In the genomic region with DNA sequence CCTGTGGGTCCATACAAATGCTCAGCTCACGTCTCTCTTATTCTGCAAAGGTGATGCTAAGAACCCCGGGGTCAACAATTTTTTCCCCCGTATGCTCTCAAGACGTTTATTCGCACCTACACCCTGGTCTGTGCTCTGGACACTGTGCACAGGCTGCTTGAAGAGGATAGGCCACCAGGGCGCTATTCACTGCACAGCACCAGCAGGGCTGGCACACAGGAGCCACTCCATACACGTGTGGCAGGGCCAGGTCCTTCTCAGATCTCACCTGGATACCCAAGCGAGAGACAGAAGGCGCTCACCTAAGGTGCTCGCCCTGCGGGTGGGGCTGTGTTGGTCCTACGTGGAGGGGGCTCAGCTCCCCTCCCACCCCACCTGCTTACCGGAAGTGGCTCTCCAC, we compare ENCODE assay signal across 1 cellular context.
TF ChIP-seq lines count a peak whose summit lies in the region.

No MANE protein-coding gene starts in this region.

TF ChIP-seq in K562, 482 proteins besides CTCF, POLR2A, EP300 and RAD21:
- TF ChIP-seq, protein P1, sequence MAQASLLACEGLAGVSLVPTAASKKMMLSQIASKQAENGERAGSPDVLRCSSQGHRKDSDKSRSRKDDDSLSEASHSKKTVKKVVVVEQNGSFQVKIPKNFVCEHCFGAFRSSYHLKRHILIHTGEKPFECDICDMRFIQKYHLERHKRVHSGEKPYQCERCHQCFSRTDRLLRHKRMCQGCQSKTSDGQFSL (CRISPR knock-in tag; IDR thresholded peaks at IDR 0.05), result no peak
- TF ChIP-seq, protein P1 (tag; IDR thresholded peaks at IDR 0.05), result no peak
- TF ChIP-seq CHD4 (IDR thresholded peaks at IDR 0.05; ENCODE audit: insufficient read depth, insufficient replicate concordance, low read depth, low read length, poor library complexity, severe bottlenecking) (no peak), ZNF766 (CRISPR knock-in tag; conservative IDR thresholded peaks at IDR 0.05) (no peak), ESRRA (IDR thresholded peaks at IDR 0.05; ENCODE audit: borderline replicate concordance, low read depth) (no peak), SRF (CRISPR knock-in tag; IDR thresholded peaks at IDR 0.05) (no peak), ZNF24 (IDR thresholded peaks at IDR 0.05) (no peak)
- TF ChIP-seq, protein P2, sequence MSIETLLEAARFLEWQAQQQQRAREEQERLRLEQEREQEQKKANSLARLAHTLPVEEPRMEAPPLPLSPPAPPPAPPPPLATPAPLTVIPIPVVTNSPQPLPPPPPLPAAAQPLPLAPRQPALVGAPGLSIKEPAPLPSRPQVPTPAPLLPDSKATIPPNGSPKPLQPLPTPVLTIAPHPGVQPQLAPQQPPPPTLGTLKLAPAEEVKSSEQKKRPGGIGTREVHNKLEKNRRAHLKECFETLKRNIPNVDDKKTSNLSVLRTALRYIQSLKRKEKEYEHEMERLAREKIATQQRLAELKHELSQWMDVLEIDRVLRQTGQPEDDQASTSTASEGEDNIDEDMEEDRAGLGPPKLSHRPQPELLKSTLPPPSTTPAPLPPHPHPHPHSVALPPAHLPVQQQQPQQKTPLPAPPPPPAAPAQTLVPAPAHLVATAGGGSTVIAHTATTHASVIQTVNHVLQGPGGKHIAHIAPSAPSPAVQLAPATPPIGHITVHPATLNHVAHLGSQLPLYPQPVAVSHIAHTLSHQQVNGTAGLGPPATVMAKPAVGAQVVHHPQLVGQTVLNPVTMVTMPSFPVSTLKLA (conservative IDR thresholded peaks at IDR 0.05), result no peak
- TF ChIP-seq, protein P3, sequence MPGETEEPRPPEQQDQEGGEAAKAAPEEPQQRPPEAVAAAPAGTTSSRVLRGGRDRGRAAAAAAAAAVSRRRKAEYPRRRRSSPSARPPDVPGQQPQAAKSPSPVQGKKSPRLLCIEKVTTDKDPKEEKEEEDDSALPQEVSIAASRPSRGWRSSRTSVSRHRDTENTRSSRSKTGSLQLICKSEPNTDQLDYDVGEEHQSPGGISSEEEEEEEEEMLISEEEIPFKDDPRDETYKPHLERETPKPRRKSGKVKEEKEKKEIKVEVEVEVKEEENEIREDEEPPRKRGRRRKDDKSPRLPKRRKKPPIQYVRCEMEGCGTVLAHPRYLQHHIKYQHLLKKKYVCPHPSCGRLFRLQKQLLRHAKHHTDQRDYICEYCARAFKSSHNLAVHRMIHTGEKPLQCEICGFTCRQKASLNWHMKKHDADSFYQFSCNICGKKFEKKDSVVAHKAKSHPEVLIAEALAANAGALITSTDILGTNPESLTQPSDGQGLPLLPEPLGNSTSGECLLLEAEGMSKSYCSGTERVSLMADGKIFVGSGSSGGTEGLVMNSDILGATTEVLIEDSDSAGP (CRISPR knock-in tag; IDR thresholded peaks at IDR 0.05), result no peak
